8 cellular contexts compared by ENCODE assay signal in genomic region chr19:925912-926594, GRCh38. TPM values are rescaled to one million over a fixed set of nuclear protein-coding genes. Genes with fewer than 3 reads are reported as not detected.
DNase-seq lines count a peak whose midpoint lies in the region; ATAC-seq and TF ChIP-seq lines count a peak whose summit lies in the region.

Gene ARID3A (plus strand): TSS chr19:926035. CDS start chr19:929529, 3,494 bp downstream.

- H3K4me3 ChIP-seq in fibroblast of lung (replicated peaks in 1 of 4; ENCODE audit: control extremely low read depth in 1 of 4, insufficient read depth in 1 of 4, low read depth in 3 of 4, low read length in 4 of 4) (peak within 1 kb of the TSS; percentile 57 to 84 (median 79)), neural progenitor cell (peak within 1 kb of the TSS; percentile 97)

- ATAC-seq in HG02938 (IDR thresholded peaks at IDR 0.05; ENCODE audit: unreplicated experiment) = peak; percentile 24
- ATAC-seq in GM19467 (IDR thresholded peaks at IDR 0.05; ENCODE audit: unreplicated experiment) = no peak

- DNase-seq in stimulated activated CD4-positive, alpha-beta T cell treated with anti-CD3 and anti-CD28 coated beads, Interleukin-1b, Interleukin-23, amount 100 ng/mL, for 48 hours = peak; percentile 61
- no peak for DNase-seq in stimulated activated CD4-positive, alpha-beta T cell treated with anti-CD3 and anti-CD28 coated beads, Interleukin-15, amount 100 ng/mL, for 24 hours
- DNase-seq in fibroblast of lung (ENCODE audit: low read depth in 2 of 2) = peak; percentile 73 to 79
- peak; percentile 73 for DNase-seq in neural progenitor cell (ENCODE audit: low spot score)
- no peak for DNase-seq in cerebellum (ENCODE audit: low spot score)

- H3K9ac ChIP-seq in fibroblast of lung (ENCODE audit: insufficient read depth, low read length) (peak within 1 kb of the TSS; percentile 68), neural progenitor cell (peak within 1 kb of the TSS; percentile 79)

- H4K20me1 ChIP-seq in fibroblast of lung (ENCODE audit: control insufficient read depth, extremely low read depth, insufficient read depth, low read length) (no peaks in the 10 kb centered on the region), neural progenitor cell (ENCODE audit: low read depth) (peaks cover 31% of the 10 kb centered on the region)

- H3K27ac Mint-ChIP-seq in neural progenitor cell = no peak within 1 kb of the TSS

- H3K4me2 ChIP-seq in fibroblast of lung (ENCODE audit: extremely low read depth, insufficient read depth, low read length) = peak within 1 kb of the TSS; percentile 88
- H3K4me2 ChIP-seq in neural progenitor cell = peak within 1 kb of the TSS; percentile 84

- H3K36me3 Mint-ChIP-seq in neural progenitor cell = peaks cover 4% of the 10 kb centered on the region

- H3K9me3 ChIP-seq in fibroblast of lung (ENCODE audit: control insufficient read depth, insufficient read depth, low read depth, low read length) (no peaks in the 10 kb centered on the region), neural progenitor cell (ENCODE audit: low read depth) (no peaks in the 10 kb centered on the region)

- peaks cover 52% of the 10 kb centered on the region for H3F3A ChIP-seq in neural progenitor cell (ENCODE audit: low read depth)

- H3K27me3 ChIP-seq in fibroblast of lung (ENCODE audit: control insufficient read depth, insufficient read depth, low read length) = no peaks in the 10 kb centered on the region
- H3K27me3 ChIP-seq in neural progenitor cell = peaks cover 18% of the 10 kb centered on the region

- intact Hi-C loops in T-helper 2 cell treated with Interferon-gamma antibody and Interleukin-4, amounts not matched to agents 100 ng/mL and 5 ng/mL, for 36 hours (cut with micrococcal nuclease) = loop anchor here (1.0 to 5.0 kb wide), 3 partner anchors 41 to 129 kb away; partner anchors contain the start of genes PTBP1 and WDR18

- H3K27ac ChIP-seq in fibroblast of lung (ENCODE audit: insufficient read depth, low read length) (peak within 1 kb of the TSS; percentile 83), neural progenitor cell (peak within 1 kb of the TSS; percentile 31)

- H3K4me3 Mint-ChIP-seq in neural progenitor cell = peak within 1 kb of the TSS; percentile 93

- H3K4me1 Mint-ChIP-seq in neural progenitor cell = peaks cover 6% of the 10 kb centered on the region

- peaks cover 2% of the 10 kb centered on the region for H3K36me3 ChIP-seq in fibroblast of lung (ENCODE audit: control insufficient read depth, insufficient read depth, low read length)
- H3K36me3 ChIP-seq in neural progenitor cell = no peaks in the 10 kb centered on the region

- H3K79me2 ChIP-seq in fibroblast of lung (ENCODE audit: control insufficient read depth, insufficient read depth, low read length) (peaks cover 22% of the 10 kb centered on the region), neural progenitor cell (ENCODE audit: low read depth) (peaks cover 53% of the 10 kb centered on the region)

- peaks cover 10% of the 10 kb centered on the region for H3K27me3 Mint-ChIP-seq in neural progenitor cell (ENCODE audit: insufficient read depth, low read depth)

- H2AFZ ChIP-seq in fibroblast of lung (ENCODE audit: low read length) (peak within 1 kb of the TSS; percentile 70), neural progenitor cell (replicated peaks) (no peak within 1 kb of the TSS)

- peaks cover 6% of the 10 kb centered on the region for H3K4me1 ChIP-seq in fibroblast of lung (ENCODE audit: control insufficient read depth, extremely low read depth, insufficient read depth, low read length)
- H3K4me1 ChIP-seq in neural progenitor cell = peaks cover 10% of the 10 kb centered on the region

- H3K9me3 Mint-ChIP-seq in neural progenitor cell = no peaks in the 10 kb centered on the region

- no peak for TF ChIP-seq CTCF in fibroblast of lung (conservative IDR thresholded peaks at IDR 0.05 in 1 of 2, IDR thresholded peaks at IDR 0.05 in 1 of 2; ENCODE audit: low read depth in 1 of 2, low read length in 2 of 2)
- no peak for TF ChIP-seq CTCF in neural progenitor cell (IDR thresholded peaks at IDR 0.05)

RNA-seq across cellular contexts. Expression of gene ARID3A, which starts in this region (rescaled TPM):
- 22.8 and 26.8 TPM in 2 replicates for total RNA-seq in T-helper 2 cell treated with Interferon-gamma antibody and Interleukin-4, amounts not matched to agents 100 ng/mL and 5 ng/mL, for 36 hours
- total RNA-seq in fibroblast of lung (12.1 and 14.9 TPM in 2 replicates), neural progenitor cell (ENCODE audit: low replicate concordance) (25.5 and 68.7 TPM in 2 replicates), cerebellum (7.7 TPM)
- polyA plus RNA-seq in fibroblast of lung = 6.4 and 8.7 TPM in 2 replicates
- polyA plus RNA-seq in fibroblast of lung (2012) = 10.5 and 12.5 TPM in 2 replicates
- polyA minus RNA-seq in fibroblast of lung (ENCODE audit: low replicate concordance) = 32.6 and 39.3 TPM in 2 replicates

Comparison
In these comparisons a context has a peak if more than half of its experiments do, and no peak if none do; other contexts are left out.
1. DNase-seq: peak in stimulated activated CD4-positive, alpha-beta T cell treated with anti-CD3 and anti-CD28 coated beads, Interleukin-1b, Interleukin-23, amount 100 ng/mL, for 48 hours (single experiment), fibroblast of lung (2 of 2) and neural progenitor cell (single experiment); none in stimulated activated CD4-positive, alpha-beta T cell treated with anti-CD3 and anti-CD28 coated beads, Interleukin-15, amount 100 ng/mL, for 24 hours (single experiment) and cerebellum (single experiment).